8 cellular contexts compared by ENCODE assay signal in the genomic region with DNA sequence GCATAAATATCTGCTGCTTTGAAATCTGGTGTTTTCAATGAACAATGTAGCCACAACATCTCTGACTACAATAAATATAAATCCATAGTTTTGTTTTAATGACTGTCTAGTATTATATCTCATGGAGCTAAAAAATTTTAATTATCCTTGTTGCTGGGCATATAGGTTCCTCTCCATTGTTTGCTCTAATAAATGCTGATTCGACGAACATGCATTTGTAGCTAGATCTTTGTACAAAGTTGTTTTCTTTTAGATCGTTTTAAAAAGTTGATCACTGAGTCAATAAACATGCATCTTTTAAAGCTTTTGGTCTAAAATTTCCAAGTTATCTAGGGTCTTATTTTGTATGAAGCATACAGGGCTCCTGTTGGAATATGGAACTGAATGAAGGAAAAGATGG.
"Had no signal": no experiment of that assay in that cellular context is flagged by ENCODE, and none has a peak within 500 bp of the region (broad histone marks: within the 10 kb centered on the region; RNA-seq: fewer than 3 reads in every experiment).

No MANE protein-coding gene starts in this region.

- H3K27ac Mint-ChIP-seq: GM23338, H9 had no signal

- DNase-seq: H9, HCEC 1CT, KBM-7 had no signal

- ATAC-seq: GM23338 had no signal

- FAIRE-seq: H1, H54, HTR-8/SVneo had no signal

- H3K4me1 Mint-ChIP-seq: GM23338 had no signal

- H3K4me2 ChIP-seq: GM23338, KMS-11 had no signal

- H2AFZ ChIP-seq: GM23338 had no signal

- H3K9ac ChIP-seq: KMS-11 had no signal

- H3K27ac ChIP-seq: KMS-11 had no signal

- H3K4me3 ChIP-seq: GM23338 had no signal

- H3K4me3 Mint-ChIP-seq: GM23338, H9 had no signal

- H3K9me3 Mint-ChIP-seq: GM23338 had no signal
